ENCODE assay signal across 18 cellular contexts in genomic region chr12:56297400-56297799, GRCh38. TPM values are rescaled to one million over a fixed set of nuclear protein-coding genes. Genes with fewer than 3 reads are reported as not detected.
A peak's percentile ranks its signal among the peaks of the same experiment; 100 is the strongest.
DNase-seq lines count a peak whose midpoint lies in the region; ATAC-seq and TF ChIP-seq lines count a peak whose summit lies in the region.
"Had no signal": no experiment of that assay in that cellular context is flagged by ENCODE, and none has a peak within 500 bp of the region (broad histone marks: within the 10 kb centered on the region; RNA-seq: fewer than 3 reads in every experiment).

No MANE protein-coding gene starts in this region.

- peaks cover 41% of the 10 kb centered on the region for H3K36me3 Mint-ChIP-seq in CD8-positive, alpha-beta T cell
- H3K36me3 Mint-ChIP-seq in activated B cell treated with CpG ODN at 0.5 μM for 24 hours (ENCODE audit: low read depth), result peaks cover 36% of the 10 kb centered on the region

- POLR2A ChIA-PET in CD8-positive, alpha-beta T cell (lab: Charles Lee), result interaction anchor here (0.6 to 1.6 kb wide), 3 partner anchors 19 to 82 kb away, joined by 3 to 5 read pairs (median 3); partner anchors contain the start of gene COQ10A
- POLR2A ChIA-PET in activated B cell treated with CpG ODN at 0.5 μM for 24 hours (lab: Charles Lee), result interaction anchor here (0.6 to 0.9 kb wide), 2 partner anchors 32 to 87 kb away, joined by 3 to 8 read pairs; no protein-coding TSS in a partner anchor

- H3K27me3 Mint-ChIP-seq in CD8-positive, alpha-beta T cell (ENCODE audit: low read depth), result no peaks in the 10 kb centered on the region
- H3K27me3 Mint-ChIP-seq in activated B cell treated with CpG ODN at 0.5 μM for 24 hours, result no peaks in the 10 kb centered on the region

- H3K4me3 Mint-ChIP-seq in CD8-positive, alpha-beta T cell, result no peak overlapping the region
- H3K4me3 Mint-ChIP-seq in activated B cell treated with CpG ODN at 0.5 μM for 24 hours, result peak overlapping the region; percentile 60

- no peak for DNase-seq in CD8-positive, alpha-beta T cell
- DNase-seq in activated B cell treated with CpG ODN at 0.5 μM for 24 hours, result no peak
- DNase-seq in kidney tubule cell (ENCODE audit: low spot score), result peak; percentile 3
- DNase-seq in medulla oblongata (ENCODE audit: extremely low spot score), result no peak
- DNase-seq in KBM-7, result no peak
- no peak for DNase-seq in left ventricle myocardium superior
- DNase-seq: anterior cingulate cortex; dorsolateral prefrontal cortex; foreskin keratinocyte; mucosa of descending colon; MV-4-11; NK-92 treated with Interleukin-12 subunit alpha and Interleukin-12 subunit beta, amount 100 ng/mL, for 24 hours; retina; substantia nigra had no signal

- H3K9me3 ChIP-seq in BLaER1, result no peaks in the 10 kb centered on the region
- no peaks in the 10 kb centered on the region for H3K9me3 ChIP-seq in CD8-positive, alpha-beta T cell (ENCODE audit: low read length)
- H3K9me3 ChIP-seq: HAP-1, mucosa of descending colon had no signal

- H3K27me3 ChIP-seq in BLaER1, result no peaks in the 10 kb centered on the region
- H3K27me3 ChIP-seq in CD8-positive, alpha-beta T cell (ENCODE audit: insufficient read depth, low read length), result no peaks in the 10 kb centered on the region
- H3K27me3 ChIP-seq: dorsolateral prefrontal cortex, foreskin keratinocyte had no signal

- peaks cover 74% of the 10 kb centered on the region for H4K20me1 ChIP-seq in BLaER1

- ATAC-seq in CD8-positive, alpha-beta T cell, result no peak
- ATAC-seq in activated B cell treated with CpG ODN at 0.5 μM for 24 hours (ENCODE audit: low read depth) (no peak), HG02610 (IDR thresholded peaks at IDR 0.05; ENCODE audit: unreplicated experiment) (no peak), left ventricle myocardium superior (no peak)
- ATAC-seq: foreskin keratinocyte, mucosa of descending colon had no signal

- in situ Hi-C loops in KBM-7 (cut with MboI; ENCODE audit: low pct_unique_long_range_greater_than_20kb, low sequenced_read_pairs), result no loop called here

- H3K27ac Mint-ChIP-seq in CD8-positive, alpha-beta T cell, result peak overlapping the region; percentile 55
- no peak overlapping the region for H3K27ac Mint-ChIP-seq in activated B cell treated with CpG ODN at 0.5 μM for 24 hours

- H3K4me1 Mint-ChIP-seq in CD8-positive, alpha-beta T cell (ENCODE audit: low read depth), result peaks cover 66% of the 10 kb centered on the region
- peaks cover 60% of the 10 kb centered on the region for H3K4me1 Mint-ChIP-seq in activated B cell treated with CpG ODN at 0.5 μM for 24 hours

- 0 out of 2 replicates have a peak overlapping the region, but pooled peaks have one; percentile 86 for H3K4me3 ChIP-seq in BLaER1
- no peak overlapping the region for H3K4me3 ChIP-seq in CD8-positive, alpha-beta T cell (ENCODE audit: low read depth, low read length)
- H3K4me3 ChIP-seq: HAP-1, mucosa of descending colon, SK-N-MC had no signal

- H3K4me1 ChIP-seq in BLaER1, result peaks cover 56% of the 10 kb centered on the region
- H3K4me1 ChIP-seq in CD8-positive, alpha-beta T cell (ENCODE audit: insufficient read depth, low read length), result peaks cover 42% of the 10 kb centered on the region
- H3K4me1 ChIP-seq: foreskin keratinocyte had no signal

- H3K9me3 Mint-ChIP-seq in CD8-positive, alpha-beta T cell, result no peaks in the 10 kb centered on the region
- H3K9me3 Mint-ChIP-seq in activated B cell treated with CpG ODN at 0.5 μM for 24 hours, result no peaks in the 10 kb centered on the region

- TF ChIP-seq CTCF in CD8-positive, alpha-beta T cell (IDR thresholded peaks at IDR 0.05), result no peak
- TF ChIP-seq CTCF in activated B cell treated with CpG ODN at 0.5 μM for 24 hours (IDR thresholded peaks at IDR 0.05), result no peak

- no peak overlapping the region; the same call in 1 of the 2 replicates for H3K27ac ChIP-seq in BLaER1
- no peak overlapping the region for H3K27ac ChIP-seq in CD8-positive, alpha-beta T cell (ENCODE audit: low read depth, low read length)
- H3K27ac ChIP-seq: foreskin keratinocyte, SK-N-MC had no signal

- peaks cover 48% of the 10 kb centered on the region for H3K36me3 ChIP-seq in BLaER1
- no peaks in the 10 kb centered on the region for H3K36me3 ChIP-seq in CD8-positive, alpha-beta T cell (ENCODE audit: insufficient read depth, low read length)

- CTCF ChIA-PET in CD8-positive, alpha-beta T cell (lab: Charles Lee), result interaction anchor here (1.9 kb wide), 1 partner anchor 166 kb away, joined by 9 read pairs; no protein-coding TSS in a partner anchor
- CTCF ChIA-PET in activated B cell treated with CpG ODN at 0.5 μM for 24 hours (lab: Charles Lee), result interaction anchor here (1.4 to 1.9 kb wide), 2 partner anchors 18 to 167 kb away, joined by 3 to 8 read pairs; no protein-coding TSS in a partner anchor

- intact Hi-C loops in CD8-positive, alpha-beta T cell (cut with DNase I, micrococcal nuclease), result no loop called here
- intact Hi-C loops in activated B cell treated with CpG ODN at 0.5 μM for 24 hours (cut with micrococcal nuclease), result no loop called here
- intact Hi-C loops in left ventricle myocardium superior (cut with micrococcal nuclease), result no loop called here

- H3K9ac ChIP-seq in BLaER1, result no peak overlapping the region

- peak overlapping the region; percentile 94 for H3K4me2 ChIP-seq in BLaER1

RNA-seq across cellular contexts. Expression of gene CS, which starts 2.7 kb away (rescaled TPM):
- total RNA-seq in CD8-positive, alpha-beta T cell, result 100 to 1,000 TPM; 154 to 159 TPM
- total RNA-seq in activated B cell treated with CpG ODN at 0.5 μM for 24 hours (229 and 233 TPM in 2 replicates), left ventricle myocardium superior (865 TPM)

RNA-seq across cellular contexts. Expression of gene CNPY2, which starts 18.4 kb away (rescaled TPM):
- total RNA-seq in CD8-positive, alpha-beta T cell, result 10 to 100 TPM; 23.5 to 33.9 TPM
- 72.1 and 98.8 TPM in 2 replicates for total RNA-seq in activated B cell treated with CpG ODN at 0.5 μM for 24 hours
- total RNA-seq in left ventricle myocardium superior, result 32.3 TPM

RNA-seq across cellular contexts. Expression of gene COQ10A, which starts 30.7 kb away (rescaled TPM):
- total RNA-seq in CD8-positive, alpha-beta T cell, result 10 to 100 TPM; 29.5 to 38.8 TPM
- total RNA-seq in activated B cell treated with CpG ODN at 0.5 μM for 24 hours, result 30.2 and 35.6 TPM in 2 replicates
- total RNA-seq in left ventricle myocardium superior, result 162 TPM

RNA-seq across cellular contexts. Expression of gene PAN2, which starts 36.4 kb away (rescaled TPM):
- 100 to 1,000 TPM; 111 to 113 TPM for total RNA-seq in CD8-positive, alpha-beta T cell
- total RNA-seq in activated B cell treated with CpG ODN at 0.5 μM for 24 hours (86.3 and 98.9 TPM in 2 replicates), left ventricle myocardium superior (52.2 TPM)

RNA-seq across cellular contexts. Expression of gene ANKRD52, which starts 39.2 kb away (rescaled TPM):
- 10 to 100 TPM; 27.7 to 29.9 TPM for total RNA-seq in CD8-positive, alpha-beta T cell
- 44.1 and 44.8 TPM in 2 replicates for total RNA-seq in activated B cell treated with CpG ODN at 0.5 μM for 24 hours
- total RNA-seq in left ventricle myocardium superior, result 28.5 TPM
